Comparison of ENCODE assay signal across 1 cellular context in genomic region chr9:128723866-128724743, GRCh38.
TF ChIP-seq lines count a peak whose summit lies in the region.

A gene with protein sequence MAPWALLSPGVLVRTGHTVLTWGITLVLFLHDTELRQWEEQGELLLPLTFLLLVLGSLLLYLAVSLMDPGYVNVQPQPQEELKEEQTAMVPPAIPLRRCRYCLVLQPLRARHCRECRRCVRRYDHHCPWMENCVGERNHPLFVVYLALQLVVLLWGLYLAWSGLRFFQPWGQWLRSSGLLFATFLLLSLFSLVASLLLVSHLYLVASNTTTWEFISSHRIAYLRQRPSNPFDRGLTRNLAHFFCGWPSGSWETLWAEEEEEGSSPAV (minus strand): TSS chr9:128724127. CDS start chr9:128724093, 34 bp downstream.

TF ChIP-seq in H1, 55 proteins besides CTCF, POLR2A, EP300 and RAD21 (continued from another document):
- peak; percentile 56; the same call in 1 of the 2 replicates for TF ChIP-seq CHD1 (IDR thresholded peaks at IDR 0.05; ENCODE audit: low read depth, low read length)
- 0 out of 2 replicates have a peak, but pooled peaks have one; percentile 3 for TF ChIP-seq CREB1 (IDR thresholded peaks at IDR 0.05)
- peak; percentile 14; the same call in 1 of the 2 replicates for TF ChIP-seq TBP (IDR thresholded peaks at IDR 0.05; ENCODE audit: low read depth, low read length)
- peak; percentile 24; the same call in 1 of the 2 replicates for TF ChIP-seq SP2 (IDR thresholded peaks at IDR 0.05; ENCODE audit: low read length)
- peak; percentile 100 for TF ChIP-seq KDM1A (IDR thresholded peaks at IDR 0.05; ENCODE audit: borderline replicate concordance, low read length)
- no peak for TF ChIP-seq BACH1 (IDR thresholded peaks at IDR 0.05; ENCODE audit: low read length)
- no peak for TF ChIP-seq MAFK (IDR thresholded peaks at IDR 0.05; ENCODE audit: low read depth, low read length)
- peak; percentile 48; the same call in 1 of the 2 replicates for TF ChIP-seq E2F6 (IDR thresholded peaks at IDR 0.05)
- TF ChIP-seq JUND (IDR thresholded peaks at IDR 0.05; ENCODE audit: low read length), result no peak
- no peak for TF ChIP-seq SUZ12 (IDR thresholded peaks at IDR 0.05; ENCODE audit: low read length)
- peak; percentile 80; the same call in 1 of the 2 replicates for TF ChIP-seq SP1 (IDR thresholded peaks at IDR 0.05; ENCODE audit: low read depth, low read length)
- TF ChIP-seq CHD2 (IDR thresholded peaks at IDR 0.05; ENCODE audit: low read length), result 0 out of 2 replicates have a peak, but pooled peaks have one; percentile 37
- TF ChIP-seq HDAC2 (IDR thresholded peaks at IDR 0.05; ENCODE audit: borderline replicate concordance in 1 of 2, low read depth in 2 of 2, low read length in 2 of 2), result peak in 1 of 2 experiments; percentile 100; a peak in 2 of 4 replicates
- no peak for TF ChIP-seq KDM5A (IDR thresholded peaks at IDR 0.05; ENCODE audit: low read length)
- peak; percentile 81 for TF ChIP-seq KDM4A (IDR thresholded peaks at IDR 0.05; ENCODE audit: low read depth, low read length, severe bottlenecking)
- no peak for TF ChIP-seq TCF12 (IDR thresholded peaks at IDR 0.05; ENCODE audit: low read depth, low read length)
- no peak for TF ChIP-seq JUN (IDR thresholded peaks at IDR 0.05; ENCODE audit: low read depth, low read length)
- TF ChIP-seq PHF8 (conservative IDR thresholded peaks at IDR 0.05; ENCODE audit: low read depth, low read length), result peak; percentile 90
- TF ChIP-seq NRF1 (IDR thresholded peaks at IDR 0.05; ENCODE audit: low read depth, low read length), result peak; percentile 92
- peak; percentile 66; the same call in 1 of the 2 replicates for TF ChIP-seq MAX (IDR thresholded peaks at IDR 0.05)
- no peak for TF ChIP-seq GABPA (IDR thresholded peaks at IDR 0.05; ENCODE audit: borderline replicate concordance, insufficient read depth, low read length)
- TF ChIP-seq CTBP2 (IDR thresholded peaks at IDR 0.05; ENCODE audit: borderline replicate concordance, insufficient read depth, insufficient read length, low read length), result no peak
- TF ChIP-seq, protein P1, sequence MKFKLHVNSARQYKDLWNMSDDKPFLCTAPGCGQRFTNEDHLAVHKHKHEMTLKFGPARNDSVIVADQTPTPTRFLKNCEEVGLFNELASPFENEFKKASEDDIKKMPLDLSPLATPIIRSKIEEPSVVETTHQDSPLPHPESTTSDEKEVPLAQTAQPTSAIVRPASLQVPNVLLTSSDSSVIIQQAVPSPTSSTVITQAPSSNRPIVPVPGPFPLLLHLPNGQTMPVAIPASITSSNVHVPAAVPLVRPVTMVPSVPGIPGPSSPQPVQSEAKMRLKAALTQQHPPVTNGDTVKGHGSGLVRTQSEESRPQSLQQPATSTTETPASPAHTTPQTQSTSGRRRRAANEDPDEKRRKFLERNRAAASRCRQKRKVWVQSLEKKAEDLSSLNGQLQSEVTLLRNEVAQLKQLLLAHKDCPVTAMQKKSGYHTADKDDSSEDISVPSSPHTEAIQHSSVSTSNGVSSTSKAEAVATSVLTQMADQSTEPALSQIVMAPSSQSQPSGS (IDR thresholded peaks at IDR 0.05; ENCODE audit: low read length), result 0 out of 2 replicates have a peak, but pooled peaks have one; percentile 93
- TF ChIP-seq TAF1 (IDR thresholded peaks at IDR 0.05; ENCODE audit: low read depth, low read length), result peak; percentile 62; the same call in 1 of the 2 replicates
- peak; percentile 35 for TF ChIP-seq ASH2L (IDR thresholded peaks at IDR 0.05; ENCODE audit: low read length)
- TF ChIP-seq POLR2AphosphoS5 (IDR thresholded peaks at IDR 0.05; ENCODE audit: low read depth, low read length), result peak; percentile 42; the same call in 1 of the 2 replicates
- no peak for TF ChIP-seq SRF (IDR thresholded peaks at IDR 0.05; ENCODE audit: low read depth, low read length)
- TF ChIP-seq GTF2F1 (IDR thresholded peaks at IDR 0.05; ENCODE audit: borderline replicate concordance, low read depth, low read length), result no peak
- TF ChIP-seq EGR1 (IDR thresholded peaks at IDR 0.05; ENCODE audit: borderline replicate concordance, low read depth, low read length), result peak; percentile 97
- TF ChIP-seq EZH2 (IDR thresholded peaks at IDR 0.05; ENCODE audit: low read depth, low read length, severe bottlenecking), result no peak
- peak; percentile 57 for TF ChIP-seq TAF7 (optimal IDR thresholded peaks at IDR 0.05; ENCODE audit: borderline replicate concordance, low read depth, low read length)
